ENCODE assay signal across 26 cellular contexts in the genomic region with DNA sequence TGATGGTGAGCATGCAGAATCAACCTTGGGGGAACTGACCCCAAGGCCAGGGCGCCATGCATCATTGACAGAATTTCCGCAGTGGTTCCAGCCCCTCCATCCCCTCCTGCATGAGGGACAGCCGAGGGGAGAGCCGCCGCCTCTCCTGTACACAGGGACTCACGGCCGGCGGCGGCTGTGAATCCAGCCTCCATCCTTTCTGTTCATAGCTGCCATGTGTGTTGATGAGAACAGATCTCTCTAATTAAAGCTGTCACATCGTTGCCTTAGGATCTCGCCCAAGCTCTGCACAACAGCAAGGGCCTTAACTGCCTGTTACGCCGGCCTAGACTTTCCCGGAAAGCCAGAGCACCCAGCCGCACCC.
"Had no signal": no experiment of that assay in that cellular context is flagged by ENCODE, and none has a peak within 500 bp of the region (broad histone marks: within the 10 kb centered on the region; RNA-seq: fewer than 3 reads in every experiment).

No MANE protein-coding gene starts in this region.

- DNase-seq: naive thymus-derived CD4-positive, alpha-beta T cell; natural killer cell; occipital lobe; right lobe of liver; sigmoid colon; small intestine; stimulated activated CD4-positive, alpha-beta T cell treated with anti-CD3 and anti-CD28 coated beads, Interleukin-15, amount 100 ng/mL, for 24 hours; stimulated activated CD4-positive, alpha-beta T cell treated with anti-CD3 and anti-CD28 coated beads, Interleukin-2, amount 100 ng/mL, for 24 hours; stimulated activated CD4-positive, alpha-beta T cell treated with anti-CD3 and anti-CD28 coated beads, Interleukin-2, amount 100 ng/mL, for 48 hours; stimulated activated CD4-positive, alpha-beta T cell treated with anti-CD3 and anti-CD28 coated beads, Interleukin-4, amount 100 ng/mL, for 24 hours; stimulated activated naive B cell treated with anti-CD40 and anti-IgM and Interleukin-4, amounts not matched to agents 10 μg/mL and 1 μg/mL and 100 μg/mL, for 72 hours; stimulated activated naive CD4-positive, alpha-beta T cell treated with Interleukin-2 at 50 U/mL for 16 hours; stomach; thyroid gland; trophoblast cell had no signal

- H3K4me1 ChIP-seq: pancreas, prostate gland, right lobe of liver, sigmoid colon, stomach, thyroid gland, tibial nerve, upper lobe of left lung, vagina had no signal

- H3K27me3 Mint-ChIP-seq: stimulated activated naive CD8-positive, alpha-beta T cell treated with anti-CD3 and anti-CD28 coated beads, Interleukin-15, Interleukin-2, amounts not matched to agents 100 ng/mL and 50 ng/mL, for 24 hours had no signal

- H3K4me3 Mint-ChIP-seq: naive thymus-derived CD4-positive, alpha-beta T cell; natural killer cell; nephron; neural crest cell; stimulated activated effector memory CD8-positive, alpha-beta T cell treated with anti-CD3 and anti-CD28 coated beads, Interleukin-12 subunit alpha, Interleukin-12 subunit beta, amount 100 ng/mL, for 72 hours; stimulated activated naive B cell treated with anti-CD40 and anti-IgM and Interleukin-4, amounts not matched to agents 10 μg/mL and 1 μg/mL and 100 μg/mL, for 72 hours; stimulated activated naive CD8-positive, alpha-beta T cell treated with anti-CD3 and anti-CD28 coated beads, Interleukin-15, Interleukin-2, amounts not matched to agents 100 ng/mL and 50 ng/mL, for 24 hours had no signal

- H3K27ac ChIP-seq: pancreas, prostate gland, right lobe of liver, sigmoid colon, stomach, thoracic aorta, thyroid gland, tibial nerve, upper lobe of left lung, vagina had no signal

- H3K27me3 ChIP-seq: pancreas, right lobe of liver, thyroid gland, vagina had no signal

- H3K9me3 Mint-ChIP-seq: naive thymus-derived CD4-positive, alpha-beta T cell; natural killer cell; nephron; neural crest cell; stimulated activated effector memory CD8-positive, alpha-beta T cell treated with anti-CD3 and anti-CD28 coated beads, Interleukin-12 subunit alpha, Interleukin-12 subunit beta, amount 100 ng/mL, for 72 hours; stimulated activated naive B cell treated with anti-CD40 and anti-IgM and Interleukin-4, amounts not matched to agents 10 μg/mL and 1 μg/mL and 100 μg/mL, for 72 hours; stimulated activated naive CD8-positive, alpha-beta T cell treated with anti-CD3 and anti-CD28 coated beads, Interleukin-15, Interleukin-2, amounts not matched to agents 100 ng/mL and 50 ng/mL, for 24 hours had no signal

- H3K27ac Mint-ChIP-seq: naive thymus-derived CD4-positive, alpha-beta T cell; natural killer cell; nephron; stimulated activated effector memory CD8-positive, alpha-beta T cell treated with anti-CD3 and anti-CD28 coated beads, Interleukin-12 subunit alpha, Interleukin-12 subunit beta, amount 100 ng/mL, for 72 hours; stimulated activated naive B cell treated with anti-CD40 and anti-IgM and Interleukin-4, amounts not matched to agents 10 μg/mL and 1 μg/mL and 100 μg/mL, for 72 hours; stimulated activated naive CD8-positive, alpha-beta T cell treated with anti-CD3 and anti-CD28 coated beads, Interleukin-15, Interleukin-2, amounts not matched to agents 100 ng/mL and 50 ng/mL, for 24 hours had no signal

- H3K36me3 Mint-ChIP-seq: naive thymus-derived CD4-positive, alpha-beta T cell; natural killer cell; stimulated activated effector memory CD8-positive, alpha-beta T cell treated with anti-CD3 and anti-CD28 coated beads, Interleukin-12 subunit alpha, Interleukin-12 subunit beta, amount 100 ng/mL, for 72 hours; stimulated activated naive B cell treated with anti-CD40 and anti-IgM and Interleukin-4, amounts not matched to agents 10 μg/mL and 1 μg/mL and 100 μg/mL, for 72 hours had no signal

- H3K9me3 ChIP-seq: pancreas, prostate gland, right lobe of liver, sigmoid colon, stomach, thoracic aorta, thyroid gland, tibial nerve, upper lobe of left lung, vagina had no signal

- ATAC-seq: naive thymus-derived CD4-positive, alpha-beta T cell; natural killer cell; pancreas; right cardiac atrium; right lobe of liver; stimulated activated effector memory CD8-positive, alpha-beta T cell treated with anti-CD3 and anti-CD28 coated beads, Interleukin-12 subunit alpha, Interleukin-12 subunit beta, amount 100 ng/mL, for 72 hours; stimulated activated naive B cell treated with anti-CD40 and anti-IgM and Interleukin-4, amounts not matched to agents 10 μg/mL and 1 μg/mL and 100 μg/mL, for 72 hours had no signal

- H3K36me3 ChIP-seq: pancreas, prostate gland, right lobe of liver, sigmoid colon, stomach, thoracic aorta, thyroid gland, tibial nerve, upper lobe of left lung, vagina had no signal

- H3K4me3 ChIP-seq: pancreas, prostate gland, right lobe of liver, sigmoid colon, stomach, thoracic aorta, thyroid gland, tibial nerve, upper lobe of left lung, vagina had no signal

- H3K4me1 Mint-ChIP-seq: naive thymus-derived CD4-positive, alpha-beta T cell; natural killer cell; nephron; stimulated activated effector memory CD8-positive, alpha-beta T cell treated with anti-CD3 and anti-CD28 coated beads, Interleukin-12 subunit alpha, Interleukin-12 subunit beta, amount 100 ng/mL, for 72 hours had no signal
